In the genomic region with DNA sequence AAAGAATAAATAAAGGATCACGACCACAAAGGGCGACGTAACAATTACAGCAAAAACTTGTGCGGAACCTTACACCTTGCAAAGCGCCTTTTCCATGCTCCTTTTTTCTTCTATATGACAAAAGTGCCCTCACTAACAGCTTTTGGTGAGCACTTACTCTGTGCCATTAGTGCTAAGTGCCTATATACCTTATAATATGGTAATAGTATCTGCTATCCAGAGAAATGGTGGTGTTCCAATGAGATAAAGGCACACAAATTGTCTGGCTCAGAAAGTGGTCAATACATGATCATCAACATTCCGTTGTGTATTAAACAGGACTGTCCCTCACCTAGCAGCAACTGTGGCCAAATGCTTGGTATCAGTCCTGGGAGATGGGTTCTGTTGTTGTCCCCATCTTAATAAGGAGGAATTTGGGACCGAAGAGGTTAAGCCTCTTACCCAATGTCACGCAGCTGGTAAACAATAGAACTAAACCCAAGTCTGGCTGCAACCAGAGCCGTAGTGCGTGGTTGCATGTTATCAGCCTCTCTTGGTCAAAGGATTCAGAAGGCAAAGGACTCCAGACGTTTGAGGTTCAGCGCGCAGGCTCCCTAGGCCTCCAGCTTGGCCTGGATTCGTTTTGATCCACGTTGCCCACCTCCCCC, we compare ENCODE assay signal across 1 cellular context.
TF ChIP-seq lines count a peak whose summit lies in the region.

No MANE protein-coding gene starts in this region.

TF ChIP-seq in K562, 482 proteins besides CTCF, POLR2A, EP300 and RAD21:
- TF ChIP-seq, protein P1, sequence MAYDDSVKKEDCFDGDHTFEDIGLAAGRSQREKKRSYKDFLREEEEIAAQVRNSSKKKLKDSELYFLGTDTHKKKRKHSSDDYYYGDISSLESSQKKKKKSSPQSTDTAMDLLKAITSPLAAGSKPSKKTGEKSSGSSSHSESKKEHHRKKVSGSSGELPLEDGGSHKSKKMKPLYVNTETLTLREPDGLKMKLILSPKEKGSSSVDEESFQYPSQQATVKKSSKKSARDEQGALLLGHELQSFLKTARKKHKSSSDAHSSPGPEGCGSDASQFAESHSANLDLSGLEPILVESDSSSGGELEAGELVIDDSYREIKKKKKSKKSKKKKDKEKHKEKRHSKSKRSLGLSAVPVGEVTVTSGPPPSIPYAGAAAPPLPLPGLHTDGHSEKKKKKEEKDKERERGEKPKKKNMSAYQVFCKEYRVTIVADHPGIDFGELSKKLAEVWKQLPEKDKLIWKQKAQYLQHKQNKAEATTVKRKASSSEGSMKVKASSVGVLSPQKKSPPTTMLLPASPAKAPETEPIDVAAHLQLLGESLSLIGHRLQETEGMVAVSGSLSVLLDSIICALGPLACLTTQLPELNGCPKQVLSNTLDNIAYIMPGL (CRISPR knock-in tag; IDR thresholded peaks at IDR 0.05) = no peak
- 0 out of 2 replicates have a peak, but pooled peaks have one; percentile 25 for TF ChIP-seq FOXK1 (CRISPR knock-in tag; IDR thresholded peaks at IDR 0.05; ENCODE audit: borderline replicate concordance)
- TF ChIP-seq ZNF707 (CRISPR knock-in tag; conservative IDR thresholded peaks at IDR 0.05) = no peak
- TF ChIP-seq GATAD2A (IDR thresholded peaks at IDR 0.05) = no peak
- TF ChIP-seq ZNF253 (CRISPR knock-in tag; conservative IDR thresholded peaks at IDR 0.05) = no peak
- TF ChIP-seq ZNF354B (CRISPR knock-in tag; IDR thresholded peaks at IDR 0.05) = no peak
- TF ChIP-seq NFRKB (IDR thresholded peaks at IDR 0.05; ENCODE audit: low read depth) = no peak
- TF ChIP-seq U2AF2 (optimal IDR thresholded peaks at IDR 0.05; ENCODE audit: low read depth, low read length) = no peak
- TF ChIP-seq ZNF668 (CRISPR knock-in tag; IDR thresholded peaks at IDR 0.05) = no peak
- no peak for TF ChIP-seq IFI16 (CRISPR knock-in tag; IDR thresholded peaks at IDR 0.05)
- no peak for TF ChIP-seq GTF2E2 (tag; IDR thresholded peaks at IDR 0.05)
- TF ChIP-seq FOXK2 (conservative IDR thresholded peaks at IDR 0.05 in 1 of 2, IDR thresholded peaks at IDR 0.05 in 1 of 2; ENCODE audit: low read depth in 2 of 2) = peak; percentile 38 to 40; a peak in 1 of 4 replicates
- no peak for TF ChIP-seq KHSRP (IDR thresholded peaks at IDR 0.05)
- no peak for TF ChIP-seq TBP (optimal IDR thresholded peaks at IDR 0.05; ENCODE audit: low read depth, low read length)
- no peak for TF ChIP-seq ZFP36 (IDR thresholded peaks at IDR 0.05; ENCODE audit: low read depth, low read length, partially characterized antibody)
- no peak for TF ChIP-seq ZNF75A (CRISPR knock-in tag; IDR thresholded peaks at IDR 0.05)
- peak in 1 of 2 experiments; percentile 53; a peak in 1 of 4 replicates for TF ChIP-seq FOXA3 (CRISPR knock-in tag; conservative IDR thresholded peaks at IDR 0.05 in 1 of 2, IDR thresholded peaks at IDR 0.05 in 1 of 2)
- TF ChIP-seq BACH1 (tag; IDR thresholded peaks at IDR 0.05) = peak; percentile 29; the same call in 1 of the 2 replicates
- no peak for TF ChIP-seq PTTG1 (tag; IDR thresholded peaks at IDR 0.05; ENCODE audit: low read depth)
- no peak for TF ChIP-seq HMGN3 (IDR thresholded peaks at IDR 0.05; ENCODE audit: borderline replicate concordance, extremely low read depth, insufficient read length, low read depth, low read length)
- no peak for TF ChIP-seq SIN3A (IDR thresholded peaks at IDR 0.05; ENCODE audit: borderline replicate concordance in 2 of 2, control insufficient read depth in 1 of 2, low read depth in 2 of 2, low read length in 2 of 2)
- TF ChIP-seq, protein P2, sequence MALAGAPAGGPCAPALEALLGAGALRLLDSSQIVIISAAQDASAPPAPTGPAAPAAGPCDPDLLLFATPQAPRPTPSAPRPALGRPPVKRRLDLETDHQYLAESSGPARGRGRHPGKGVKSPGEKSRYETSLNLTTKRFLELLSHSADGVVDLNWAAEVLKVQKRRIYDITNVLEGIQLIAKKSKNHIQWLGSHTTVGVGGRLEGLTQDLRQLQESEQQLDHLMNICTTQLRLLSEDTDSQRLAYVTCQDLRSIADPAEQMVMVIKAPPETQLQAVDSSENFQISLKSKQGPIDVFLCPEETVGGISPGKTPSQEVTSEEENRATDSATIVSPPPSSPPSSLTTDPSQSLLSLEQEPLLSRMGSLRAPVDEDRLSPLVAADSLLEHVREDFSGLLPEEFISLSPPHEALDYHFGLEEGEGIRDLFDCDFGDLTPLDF (CRISPR knock-in tag; IDR thresholded peaks at IDR 0.05) = 0 out of 2 replicates have a peak, but pooled peaks have one; percentile 14
- peak in 1 of 2 experiments; percentile 21; a peak in 1 of 4 replicates for TF ChIP-seq KDM1A (IDR thresholded peaks at IDR 0.05)
- TF ChIP-seq PRMT5 (CRISPR knock-in tag; IDR thresholded peaks at IDR 0.05) = no peak
- TF ChIP-seq, protein P3, sequence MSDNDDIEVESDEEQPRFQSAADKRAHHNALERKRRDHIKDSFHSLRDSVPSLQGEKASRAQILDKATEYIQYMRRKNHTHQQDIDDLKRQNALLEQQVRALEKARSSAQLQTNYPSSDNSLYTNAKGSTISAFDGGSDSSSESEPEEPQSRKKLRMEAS (CRISPR knock-in tag; IDR thresholded peaks at IDR 0.05) = no peak
- TF ChIP-seq NCOR1 (IDR thresholded peaks at IDR 0.05) = no peak
- TF ChIP-seq, protein P4, sequence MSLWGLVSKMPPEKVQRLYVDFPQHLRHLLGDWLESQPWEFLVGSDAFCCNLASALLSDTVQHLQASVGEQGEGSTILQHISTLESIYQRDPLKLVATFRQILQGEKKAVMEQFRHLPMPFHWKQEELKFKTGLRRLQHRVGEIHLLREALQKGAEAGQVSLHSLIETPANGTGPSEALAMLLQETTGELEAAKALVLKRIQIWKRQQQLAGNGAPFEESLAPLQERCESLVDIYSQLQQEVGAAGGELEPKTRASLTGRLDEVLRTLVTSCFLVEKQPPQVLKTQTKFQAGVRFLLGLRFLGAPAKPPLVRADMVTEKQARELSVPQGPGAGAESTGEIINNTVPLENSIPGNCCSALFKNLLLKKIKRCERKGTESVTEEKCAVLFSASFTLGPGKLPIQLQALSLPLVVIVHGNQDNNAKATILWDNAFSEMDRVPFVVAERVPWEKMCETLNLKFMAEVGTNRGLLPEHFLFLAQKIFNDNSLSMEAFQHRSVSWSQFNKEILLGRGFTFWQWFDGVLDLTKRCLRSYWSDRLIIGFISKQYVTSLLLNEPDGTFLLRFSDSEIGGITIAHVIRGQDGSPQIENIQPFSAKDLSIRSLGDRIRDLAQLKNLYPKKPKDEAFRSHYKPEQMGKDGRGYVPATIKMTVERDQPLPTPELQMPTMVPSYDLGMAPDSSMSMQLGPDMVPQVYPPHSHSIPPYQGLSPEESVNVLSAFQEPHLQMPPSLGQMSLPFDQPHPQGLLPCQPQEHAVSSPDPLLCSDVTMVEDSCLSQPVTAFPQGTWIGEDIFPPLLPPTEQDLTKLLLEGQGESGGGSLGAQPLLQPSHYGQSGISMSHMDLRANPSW (CRISPR knock-in tag; IDR thresholded peaks at IDR 0.05) = peak; percentile 72; the same call in 1 of the 2 replicates
- TF ChIP-seq GATAD2B (IDR thresholded peaks at IDR 0.05; ENCODE audit: borderline replicate concordance) = no peak
- no peak for TF ChIP-seq CBFB (CRISPR knock-in tag; IDR thresholded peaks at IDR 0.05)
- TF ChIP-seq FOXJ3 (CRISPR knock-in tag; IDR thresholded peaks at IDR 0.05) = peak; percentile 90
- TF ChIP-seq, protein P5, sequence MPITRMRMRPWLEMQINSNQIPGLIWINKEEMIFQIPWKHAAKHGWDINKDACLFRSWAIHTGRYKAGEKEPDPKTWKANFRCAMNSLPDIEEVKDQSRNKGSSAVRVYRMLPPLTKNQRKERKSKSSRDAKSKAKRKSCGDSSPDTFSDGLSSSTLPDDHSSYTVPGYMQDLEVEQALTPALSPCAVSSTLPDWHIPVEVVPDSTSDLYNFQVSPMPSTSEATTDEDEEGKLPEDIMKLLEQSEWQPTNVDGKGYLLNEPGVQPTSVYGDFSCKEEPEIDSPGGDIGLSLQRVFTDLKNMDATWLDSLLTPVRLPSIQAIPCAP (CRISPR knock-in tag; IDR thresholded peaks at IDR 0.05; ENCODE audit: borderline replicate concordance) = no peak
- no peak for TF ChIP-seq HNRNPL (IDR thresholded peaks at IDR 0.05; ENCODE audit: low read depth, low read length)
- TF ChIP-seq BMI1 (IDR thresholded peaks at IDR 0.05; ENCODE audit: low read length) = no peak
- no peak for TF ChIP-seq ZNF76 (CRISPR knock-in tag; IDR thresholded peaks at IDR 0.05; ENCODE audit: borderline replicate concordance)
- TF ChIP-seq, protein P6, sequence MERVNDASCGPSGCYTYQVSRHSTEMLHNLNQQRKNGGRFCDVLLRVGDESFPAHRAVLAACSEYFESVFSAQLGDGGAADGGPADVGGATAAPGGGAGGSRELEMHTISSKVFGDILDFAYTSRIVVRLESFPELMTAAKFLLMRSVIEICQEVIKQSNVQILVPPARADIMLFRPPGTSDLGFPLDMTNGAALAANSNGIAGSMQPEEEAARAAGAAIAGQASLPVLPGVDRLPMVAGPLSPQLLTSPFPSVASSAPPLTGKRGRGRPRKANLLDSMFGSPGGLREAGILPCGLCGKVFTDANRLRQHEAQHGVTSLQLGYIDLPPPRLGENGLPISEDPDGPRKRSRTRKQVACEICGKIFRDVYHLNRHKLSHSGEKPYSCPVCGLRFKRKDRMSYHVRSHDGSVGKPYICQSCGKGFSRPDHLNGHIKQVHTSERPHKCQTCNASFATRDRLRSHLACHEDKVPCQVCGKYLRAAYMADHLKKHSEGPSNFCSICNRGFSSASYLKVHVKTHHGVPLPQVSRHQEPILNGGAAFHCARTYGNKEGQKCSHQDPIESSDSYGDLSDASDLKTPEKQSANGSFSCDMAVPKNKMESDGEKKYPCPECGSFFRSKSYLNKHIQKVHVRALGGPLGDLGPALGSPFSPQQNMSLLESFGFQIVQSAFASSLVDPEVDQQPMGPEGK (CRISPR knock-in tag; IDR thresholded peaks at IDR 0.05; ENCODE audit: borderline replicate concordance) = no peak
- TF ChIP-seq SAFB2 (IDR thresholded peaks at IDR 0.05; ENCODE audit: borderline replicate concordance, low read depth, low read length, severe bottlenecking) = no peak
- no peak for TF ChIP-seq NEUROD1 (IDR thresholded peaks at IDR 0.05; ENCODE audit: borderline replicate concordance, low read depth, low read length, partially characterized antibody)
- TF ChIP-seq, protein P7, sequence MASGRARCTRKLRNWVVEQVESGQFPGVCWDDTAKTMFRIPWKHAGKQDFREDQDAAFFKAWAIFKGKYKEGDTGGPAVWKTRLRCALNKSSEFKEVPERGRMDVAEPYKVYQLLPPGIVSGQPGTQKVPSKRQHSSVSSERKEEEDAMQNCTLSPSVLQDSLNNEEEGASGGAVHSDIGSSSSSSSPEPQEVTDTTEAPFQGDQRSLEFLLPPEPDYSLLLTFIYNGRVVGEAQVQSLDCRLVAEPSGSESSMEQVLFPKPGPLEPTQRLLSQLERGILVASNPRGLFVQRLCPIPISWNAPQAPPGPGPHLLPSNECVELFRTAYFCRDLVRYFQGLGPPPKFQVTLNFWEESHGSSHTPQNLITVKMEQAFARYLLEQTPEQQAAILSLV (tag; IDR thresholded peaks at IDR 0.05) = no peak
- TF ChIP-seq, protein P8, sequence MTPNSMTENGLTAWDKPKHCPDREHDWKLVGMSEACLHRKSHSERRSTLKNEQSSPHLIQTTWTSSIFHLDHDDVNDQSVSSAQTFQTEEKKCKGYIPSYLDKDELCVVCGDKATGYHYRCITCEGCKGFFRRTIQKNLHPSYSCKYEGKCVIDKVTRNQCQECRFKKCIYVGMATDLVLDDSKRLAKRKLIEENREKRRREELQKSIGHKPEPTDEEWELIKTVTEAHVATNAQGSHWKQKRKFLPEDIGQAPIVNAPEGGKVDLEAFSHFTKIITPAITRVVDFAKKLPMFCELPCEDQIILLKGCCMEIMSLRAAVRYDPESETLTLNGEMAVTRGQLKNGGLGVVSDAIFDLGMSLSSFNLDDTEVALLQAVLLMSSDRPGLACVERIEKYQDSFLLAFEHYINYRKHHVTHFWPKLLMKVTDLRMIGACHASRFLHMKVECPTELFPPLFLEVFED (CRISPR knock-in tag; conservative IDR thresholded peaks at IDR 0.05) = no peak
- TF ChIP-seq ZNF384 (IDR thresholded peaks at IDR 0.05; ENCODE audit: low read depth, low read length) = no peak
